26 cellular contexts compared by ENCODE assay signal in genomic region chr2:120809576-120810440, GRCh38.
DNase-seq lines count a peak whose midpoint lies in the region; ATAC-seq and TF ChIP-seq lines count a peak whose summit lies in the region.
"Had no signal": no experiment of that assay in that cellular context is flagged by ENCODE, and none has a peak within 500 bp of the region (broad histone marks: within the 10 kb centered on the region; RNA-seq: fewer than 3 reads in every experiment).

No MANE protein-coding gene starts in this region.

- TF ChIP-seq CTCF in fibroblast of villous mesenchyme (IDR thresholded peaks at IDR 0.05; ENCODE audit: insufficient read depth, low read depth, low read length) = no peak
- no peak for TF ChIP-seq CTCF in vagina (IDR thresholded peaks at IDR 0.05)

- H3K4me3 ChIP-seq in BLaER1 treated with 17β-estradiol and CSF1 and Interleukin-3, amounts not matched to agents 10 nM and 100 nM = peak overlapping the region in 1 of 10 experiments; percentile 36; a peak in 2 of 20 replicates
- H3K4me3 ChIP-seq in fibroblast of villous mesenchyme (ENCODE audit: low read depth, low read length) (no peak overlapping the region), vagina (no peak overlapping the region)
- H3K4me3 ChIP-seq: GM12878, right lobe of liver had no signal

- no peak for TF ChIP-seq POLR2A in vagina (IDR thresholded peaks at IDR 0.05)

- DNase-seq in NCI-H1105 treated with DMSO at 0.1 percent for 48 hours (lab: John Stamatoyannopoulos, UW) = peak; percentile 14
- DNase-seq in NCI-H1105 (lab: John Stamatoyannopoulos, UW) = no peak
- peak in 2 of 3 experiments; percentile 55 to 85 for DNase-seq in NCI-H1417 (lab: John Stamatoyannopoulos, UW)
- DNase-seq in fibroblast of villous mesenchyme (ENCODE audit: low read depth) = peak; percentile 48
- DNase-seq in vagina (ENCODE audit: extremely low spot score in 2 of 2) = no peak
- no peak for DNase-seq in A172 (ENCODE audit: low spot score)
- DNase-seq: activated CD4-positive, alpha-beta T cell treated with anti-CD3 and anti-CD28 coated beads, Interleukin-2, amount 10 ng/mL, durations not matched to agents 7 days and 5 days; activated T-cell treated with anti-CD3 and anti-CD28 coated beads, Interleukin-2, amount 50 U/mL, for 24 hours; CD8-positive, alpha-beta T cell; central memory CD4-positive, alpha-beta T cell; DMS 273 treated with DMSO at 0.1 percent for 48 hours; endodermal cell; foreskin keratinocyte; NCI-H1092 treated with DMSO at 0.1 percent for 48 hours; NCI-H2081; posterior cingulate gyrus; right lobe of liver; stimulated activated CD4-positive, alpha-beta T cell treated with anti-CD3 and anti-CD28 coated beads, Interleukin-4, amount 100 ng/mL, for 4 hours; WERI-Rb-1 had no signal

- peak overlapping the region in 4 of 11 experiments; percentile 41 to 59 (median 44); a peak in 7 of 22 replicates for H3K27ac ChIP-seq in BLaER1 treated with 17β-estradiol and CSF1 and Interleukin-3, amounts not matched to agents 10 nM and 100 nM
- no peak overlapping the region for H3K27ac ChIP-seq in vagina
- H3K27ac ChIP-seq: 22Rv1, foreskin keratinocyte, right lobe of liver, RWPE1, WERI-Rb-1 had no signal

- no peaks in the 10 kb centered on the region for H3K9me3 ChIP-seq in BLaER1 treated with 17β-estradiol and CSF1 and Interleukin-3, amounts not matched to agents 10 nM and 100 nM (replicated peaks in 1 of 11)
- H3K9me3 ChIP-seq in vagina = no peaks in the 10 kb centered on the region
- H3K9me3 ChIP-seq: right lobe of liver had no signal

- peak overlapping the region in 4 of 11 experiments; percentile 39 to 56 (median 46); a peak in 6 of 22 replicates for H3K9ac ChIP-seq in BLaER1 treated with 17β-estradiol and CSF1 and Interleukin-3, amounts not matched to agents 10 nM and 100 nM

- H3K4me1 ChIP-seq in BLaER1 treated with 17β-estradiol and CSF1 and Interleukin-3, amounts not matched to agents 10 nM and 100 nM = peaks cover 22 to 80% (median 62%) of the 10 kb centered on the region in 10 experiments
- no peaks in the 10 kb centered on the region for H3K4me1 ChIP-seq in vagina
- H3K4me1 ChIP-seq: foreskin keratinocyte, right lobe of liver had no signal

- peaks cover 0 to 9% (median 0%) of the 10 kb centered on the region in 11 experiments; a peak in 2 of 22 replicates for H4K20me1 ChIP-seq in BLaER1 treated with 17β-estradiol and CSF1 and Interleukin-3, amounts not matched to agents 10 nM and 100 nM

- ATAC-seq in HG03280 (IDR thresholded peaks at IDR 0.05; ENCODE audit: unreplicated experiment) = no peak
- ATAC-seq: CD8-positive, alpha-beta T cell; esophagus mucosa; foreskin keratinocyte; GM12878; right lobe of liver; stimulated activated memory B cell treated with anti-CD40 and anti-IgM and Interleukin-4, amounts not matched to agents 10 μg/mL and 1 μg/mL and 100 μg/mL, for 72 hours had no signal

- peak overlapping the region; percentile 49 to 97 (median 89) for H3K4me2 ChIP-seq in BLaER1 treated with 17β-estradiol and CSF1 and Interleukin-3, amounts not matched to agents 10 nM and 100 nM

- H3K36me3 ChIP-seq in BLaER1 treated with 17β-estradiol and CSF1 and Interleukin-3, amounts not matched to agents 10 nM and 100 nM = no peaks in the 10 kb centered on the region
- H3K36me3 ChIP-seq in vagina = no peaks in the 10 kb centered on the region
- H3K36me3 ChIP-seq: right lobe of liver, WERI-Rb-1 had no signal

- intact Hi-C loops in vagina (cut with DNase I) = no loop called here

- H3K27me3 ChIP-seq in BLaER1 treated with 17β-estradiol and CSF1 and Interleukin-3, amounts not matched to agents 10 nM and 100 nM = no peaks in the 10 kb centered on the region
- no peaks in the 10 kb centered on the region for H3K27me3 ChIP-seq in vagina
- H3K27me3 ChIP-seq: foreskin keratinocyte, right lobe of liver had no signal

Comparison
In these comparisons a context has a peak if more than half of its experiments do, and no peak if none do; other contexts are left out.
1. DNase-seq: peak in NCI-H1105 treated with DMSO at 0.1 percent for 48 hours (single experiment), NCI-H1417 (2 of 3) and fibroblast of villous mesenchyme (single experiment); none in NCI-H1105 (single experiment), vagina (0 of 2) and A172 (single experiment).